27 cellular contexts compared by ENCODE assay signal in genomic region chr15:42144841-42145375, GRCh38. TPM values are rescaled to one million over a fixed set of nuclear protein-coding genes. Genes with fewer than 3 reads are reported as not detected.
A peak's percentile ranks its signal among the peaks of the same experiment; 100 is the strongest.
DNase-seq lines count a peak whose midpoint lies in the region; ATAC-seq, FAIRE-seq and TF ChIP-seq lines count a peak whose summit lies in the region.
"Had no signal": no experiment of that assay in that cellular context is flagged by ENCODE, and none has a peak within 500 bp of the region (broad histone marks: within the 10 kb centered on the region; RNA-seq: fewer than 3 reads in every experiment).

No MANE protein-coding gene starts in this region.

- no peak for TF ChIP-seq CTCF in natural killer cell (IDR thresholded peaks at IDR 0.05)
- no peak for TF ChIP-seq CTCF in osteoblast (IDR thresholded peaks at IDR 0.05; ENCODE audit: extremely low read depth, low read depth, low read length)

- no peaks in the 10 kb centered on the region for H4K20me1 ChIP-seq in osteoblast (ENCODE audit: insufficient read depth, low read length)

- DNase-seq in activated CD4-positive, alpha-beta T cell treated with anti-CD3 and anti-CD28 coated beads for 36 hours, result peak; percentile 1
- DNase-seq in activated CD4-positive, alpha-beta T cell treated with anti-CD3 and anti-CD28 coated beads, Interleukin-2, amount 50 U/mL, for 1 hour, result no peak
- DNase-seq in natural killer cell treated with Interleukin-12 subunit alpha and Interleukin-12 subunit beta and Interleukin-15 and Interleukin-18, amount 100 ng/mL, for 72 hours (ENCODE audit: low spot score), result peak; percentile 52
- DNase-seq in natural killer cell (no peak), osteoblast (ENCODE audit: insufficient read length, low spot score, missing footprints) (peak; percentile 73), H54 (ENCODE audit: insufficient read length, low spot score) (no peak), small intestine (no peak)
- no peak for DNase-seq in CD8-positive, alpha-beta memory T cell
- DNase-seq: 8988T; AML-193; C1 segment of cervical spinal cord; CD8-positive, alpha-beta T cell; DMS53; EL; GF-D8; KG1; NCI-H1092; NCI-H1436 treated with DMSO at 0.1 percent for 48 hours; NCI-H1930; NCI-H345; NCI-H524 treated with DMSO at 0.1 percent for 48 hours; NCI-H82 had no signal

- ATAC-seq in activated CD4-positive, alpha-beta T cell treated with anti-CD3 and anti-CD28 coated beads for 36 hours, result no peak
- no peak for ATAC-seq in natural killer cell treated with Interleukin-12 subunit alpha and Interleukin-12 subunit beta and Interleukin-15 and Interleukin-18, amount 100 ng/mL, for 72 hours
- no peak for ATAC-seq in natural killer cell
- ATAC-seq: CD8-positive, alpha-beta T cell; Panc1 had no signal

- FAIRE-seq in H54 (lab: Jason Lieb, UNC) (no peak), small intestine (lab: Jason Lieb, UNC) (no peak)
- FAIRE-seq: GM19239, H1, HTR-8/SVneo had no signal

- H3K36me3 Mint-ChIP-seq in activated CD4-positive, alpha-beta T cell treated with anti-CD3 and anti-CD28 coated beads for 36 hours (ENCODE audit: low read depth), result no peaks in the 10 kb centered on the region
- no peaks in the 10 kb centered on the region for H3K36me3 Mint-ChIP-seq in natural killer cell treated with Interleukin-12 subunit alpha and Interleukin-12 subunit beta and Interleukin-15 and Interleukin-18, amount 100 ng/mL, for 72 hours
- no peaks in the 10 kb centered on the region for H3K36me3 Mint-ChIP-seq in natural killer cell
- no peaks in the 10 kb centered on the region for H3K36me3 Mint-ChIP-seq in CD8-positive, alpha-beta memory T cell
- H3K36me3 Mint-ChIP-seq: CD8-positive, alpha-beta T cell had no signal

- H3K4me3 Mint-ChIP-seq in activated CD4-positive, alpha-beta T cell treated with anti-CD3 and anti-CD28 coated beads for 36 hours, result no peak overlapping the region
- H3K4me3 Mint-ChIP-seq in natural killer cell treated with Interleukin-12 subunit alpha and Interleukin-12 subunit beta and Interleukin-15 and Interleukin-18, amount 100 ng/mL, for 72 hours, result no peak overlapping the region
- H3K4me3 Mint-ChIP-seq in natural killer cell, result no peak overlapping the region
- no peak overlapping the region for H3K4me3 Mint-ChIP-seq in CD8-positive, alpha-beta memory T cell
- H3K4me3 Mint-ChIP-seq: CD8-positive, alpha-beta T cell had no signal

- H3K4me1 Mint-ChIP-seq in activated CD4-positive, alpha-beta T cell treated with anti-CD3 and anti-CD28 coated beads for 36 hours, result no peaks in the 10 kb centered on the region
- H3K4me1 Mint-ChIP-seq in natural killer cell treated with Interleukin-12 subunit alpha and Interleukin-12 subunit beta and Interleukin-15 and Interleukin-18, amount 100 ng/mL, for 72 hours (ENCODE audit: low read depth in 2 of 2), result no peaks in the 10 kb centered on the region
- no peaks in the 10 kb centered on the region for H3K4me1 Mint-ChIP-seq in natural killer cell
- H3K4me1 Mint-ChIP-seq in CD8-positive, alpha-beta memory T cell, result no peaks in the 10 kb centered on the region

- H3K4me1 ChIP-seq in osteoblast (ENCODE audit: insufficient read depth, low read length), result no peaks in the 10 kb centered on the region
- no peaks in the 10 kb centered on the region for H3K4me1 ChIP-seq in CD8-positive, alpha-beta memory T cell (ENCODE audit: insufficient read depth, low read length)
- peaks cover 0 to 2% of the 10 kb centered on the region in 2 donors for H3K4me1 ChIP-seq in small intestine (ENCODE audit: control insufficient read depth in 2 of 2, insufficient read depth in 1 of 2, low read depth in 1 of 2, low read length in 1 of 2)
- H3K4me1 ChIP-seq: SJSA1 had no signal

- 75 to 92% (median 86%) methylated on average over 8 to 9 of the region's 9 CpGs for WGBS in small intestine, 3 donors

- H3K27ac Mint-ChIP-seq in activated CD4-positive, alpha-beta T cell treated with anti-CD3 and anti-CD28 coated beads for 36 hours, result no peak overlapping the region
- H3K27ac Mint-ChIP-seq in natural killer cell treated with Interleukin-12 subunit alpha and Interleukin-12 subunit beta and Interleukin-15 and Interleukin-18, amount 100 ng/mL, for 72 hours, result no peak overlapping the region
- no peak overlapping the region for H3K27ac Mint-ChIP-seq in natural killer cell
- H3K27ac Mint-ChIP-seq in CD8-positive, alpha-beta memory T cell, result no peak overlapping the region
- H3K27ac Mint-ChIP-seq: CD8-positive, alpha-beta T cell had no signal

- peaks cover 22% of the 10 kb centered on the region for H3K27me3 ChIP-seq in osteoblast (ENCODE audit: insufficient read depth, low read length)
- H3K27me3 ChIP-seq in CD8-positive, alpha-beta memory T cell (ENCODE audit: insufficient read depth, low read length, poor library complexity, severe bottlenecking), result no peaks in the 10 kb centered on the region
- no peaks in the 10 kb centered on the region for H3K27me3 ChIP-seq in small intestine (ENCODE audit: control insufficient read depth in 2 of 2, insufficient read depth in 2 of 2, low read length in 2 of 2)

- no peaks in the 10 kb centered on the region for H3K9me3 Mint-ChIP-seq in activated CD4-positive, alpha-beta T cell treated with anti-CD3 and anti-CD28 coated beads for 36 hours (ENCODE audit: low read depth)
- H3K9me3 Mint-ChIP-seq in natural killer cell treated with Interleukin-12 subunit alpha and Interleukin-12 subunit beta and Interleukin-15 and Interleukin-18, amount 100 ng/mL, for 72 hours, result no peaks in the 10 kb centered on the region
- H3K9me3 Mint-ChIP-seq in natural killer cell, result no peaks in the 10 kb centered on the region
- no peaks in the 10 kb centered on the region for H3K9me3 Mint-ChIP-seq in CD8-positive, alpha-beta memory T cell
- H3K9me3 Mint-ChIP-seq: CD8-positive, alpha-beta T cell had no signal

- H3K4me3 ChIP-seq in osteoblast (ENCODE audit: insufficient read depth, low read length) (no peak overlapping the region), small intestine (ENCODE audit: low read depth in 1 of 2, low read length in 2 of 2) (no peak overlapping the region)
- H3K4me3 ChIP-seq in CD8-positive, alpha-beta memory T cell (ENCODE audit: low read length), result no peak overlapping the region
- H3K4me3 ChIP-seq: SJSA1 had no signal

- no peak for TF ChIP-seq POLR2A in H54 (IDR thresholded peaks at IDR 0.05; ENCODE audit: low read depth, low read length)

- intact Hi-C loops in activated CD4-positive, alpha-beta T cell treated with anti-CD3 and anti-CD28 coated beads for 36 hours (cut with DNase I, micrococcal nuclease), result no loop called here
- intact Hi-C loops in natural killer cell (cut with micrococcal nuclease), result no loop called here

- H2AFZ ChIP-seq in osteoblast (ENCODE audit: low read length), result no peak overlapping the region

- H3K27ac ChIP-seq in osteoblast (ENCODE audit: low read depth, low read length) (no peak overlapping the region), small intestine (ENCODE audit: low read depth in 1 of 2, low read length in 1 of 2) (no peak overlapping the region)
- H3K27ac ChIP-seq in CD8-positive, alpha-beta memory T cell (ENCODE audit: low read depth, low read length), result no peak overlapping the region
- H3K27ac ChIP-seq: SJSA1 had no signal

- CTCF ChIA-PET in activated CD4-positive, alpha-beta T cell treated with anti-CD3 and anti-CD28 coated beads for 36 hours (lab: Charles Lee), result no interaction called here
- CTCF ChIA-PET in CD8-positive, alpha-beta memory T cell (lab: Charles Lee), result no interaction called here

- POLR2A ChIA-PET in activated CD4-positive, alpha-beta T cell treated with anti-CD3 and anti-CD28 coated beads for 36 hours (lab: Charles Lee), result no interaction called here
- POLR2A ChIA-PET in CD8-positive, alpha-beta memory T cell (lab: Charles Lee), result no interaction called here

- no peaks in the 10 kb centered on the region for H3K27me3 Mint-ChIP-seq in activated CD4-positive, alpha-beta T cell treated with anti-CD3 and anti-CD28 coated beads for 36 hours
- H3K27me3 Mint-ChIP-seq in natural killer cell treated with Interleukin-12 subunit alpha and Interleukin-12 subunit beta and Interleukin-15 and Interleukin-18, amount 100 ng/mL, for 72 hours, result no peaks in the 10 kb centered on the region
- no peaks in the 10 kb centered on the region for H3K27me3 Mint-ChIP-seq in natural killer cell (ENCODE audit: low read depth in 2 of 2)
- peaks cover 6 to 9% of the 10 kb centered on the region in 2 donors for H3K27me3 Mint-ChIP-seq in CD8-positive, alpha-beta memory T cell

- no peaks in the 10 kb centered on the region for H3K36me3 ChIP-seq in osteoblast (ENCODE audit: insufficient read depth, low read length)
- H3K36me3 ChIP-seq in CD8-positive, alpha-beta memory T cell (ENCODE audit: insufficient read depth, low read length), result no peaks in the 10 kb centered on the region
- no peaks in the 10 kb centered on the region for H3K36me3 ChIP-seq in small intestine (ENCODE audit: control insufficient read depth in 2 of 2, insufficient read depth in 2 of 2, low read length in 2 of 2)
- H3K36me3 ChIP-seq: SJSA1 had no signal

- H3K9me3 ChIP-seq in osteoblast (ENCODE audit: low read depth, low read length), result no peaks in the 10 kb centered on the region
- no peaks in the 10 kb centered on the region for H3K9me3 ChIP-seq in CD8-positive, alpha-beta memory T cell (ENCODE audit: low read length)
- no peaks in the 10 kb centered on the region for H3K9me3 ChIP-seq in small intestine (ENCODE audit: control insufficient read depth, low read depth)
- H3K9me3 ChIP-seq: SJSA1 had no signal

- H3K79me2 ChIP-seq in osteoblast (ENCODE audit: insufficient read depth, low read length), result no peaks in the 10 kb centered on the region

- H3K4me2 ChIP-seq in osteoblast (ENCODE audit: insufficient read depth, low read length), result no peak overlapping the region

RNA-seq across cellular contexts. Expression of gene PLA2G4F, which starts 11.5 kb away (rescaled TPM):
- not detected for total RNA-seq in activated CD4-positive, alpha-beta T cell treated with anti-CD3 and anti-CD28 coated beads for 36 hours
- total RNA-seq in natural killer cell treated with Interleukin-12 subunit alpha and Interleukin-12 subunit beta and Interleukin-15 and Interleukin-18, amount 100 ng/mL, for 72 hours, result not detected
- not detected for total RNA-seq in natural killer cell
- total RNA-seq in osteoblast, result not detected in 2 replicates
- total RNA-seq in CD8-positive, alpha-beta memory T cell, result not detected
- polyA plus RNA-seq in CD8-positive, alpha-beta memory T cell, result not detected
- polyA plus RNA-seq in small intestine, result 10 to 100 TPM in 2 of 3 donors, 1 to 10 TPM in 1; 8.6 to 27.5 (median 13.3) TPM
- total RNA-seq: CD8-positive, alpha-beta T cell; H1; SJSA1 had no signal
- polyA plus RNA-seq: H1 had no signal

RNA-seq across cellular contexts. Expression of gene PLA2G4D, which starts 50.5 kb away (rescaled TPM):
- not detected for total RNA-seq in activated CD4-positive, alpha-beta T cell treated with anti-CD3 and anti-CD28 coated beads for 36 hours
- total RNA-seq in natural killer cell treated with Interleukin-12 subunit alpha and Interleukin-12 subunit beta and Interleukin-15 and Interleukin-18, amount 100 ng/mL, for 72 hours, result not detected
- total RNA-seq in natural killer cell (not detected), osteoblast (not detected in 2 replicates)
- total RNA-seq in CD8-positive, alpha-beta memory T cell, result not detected
- polyA plus RNA-seq in CD8-positive, alpha-beta memory T cell, result not detected
- polyA plus RNA-seq in small intestine, result under 1 TPM in 2 of 3 donors, not detected in 1; 0.18 to 0.22 TPM
- total RNA-seq: CD8-positive, alpha-beta T cell; SJSA1 had no signal

Comparison
In these comparisons a context has a peak if more than half of its experiments do, and no peak if none do; other contexts are left out.
1. DNase-seq: peak in activated CD4-positive, alpha-beta T cell treated with anti-CD3 and anti-CD28 coated beads for 36 hours (single experiment), natural killer cell treated with Interleukin-12 subunit alpha and Interleukin-12 subunit beta and Interleukin-15 and Interleukin-18, amount 100 ng/mL, for 72 hours (single experiment) and osteoblast (single experiment); none in activated CD4-positive, alpha-beta T cell treated with anti-CD3 and anti-CD28 coated beads, Interleukin-2, amount 50 U/mL, for 1 hour (single experiment), natural killer cell (single experiment), CD8-positive, alpha-beta memory T cell (0 of 5), H54 (single experiment) and small intestine (single experiment).